1 cellular context compared by ENCODE assay signal in genomic region chr11:46242961-46243795, GRCh38.
TF ChIP-seq lines count a peak whose summit lies in the region.

No MANE protein-coding gene starts in this region.

TF ChIP-seq in K562, 482 proteins besides CTCF, POLR2A, EP300 and RAD21 (continued from another document and continues in another):
- no peak for TF ChIP-seq EWSR1 (IDR thresholded peaks at IDR 0.05; ENCODE audit: borderline replicate concordance, low read depth, partially characterized antibody)
- TF ChIP-seq UBTF (IDR thresholded peaks at IDR 0.05; ENCODE audit: borderline replicate concordance in 1 of 2, low read depth in 2 of 2, low read length in 2 of 2): peak; percentile 73 to 92; a peak in 3 of 4 replicates
- TF ChIP-seq TGIF2 (CRISPR knock-in tag; IDR thresholded peaks at IDR 0.05): no peak
- no peak for TF ChIP-seq ZNF76 (CRISPR knock-in tag; IDR thresholded peaks at IDR 0.05; ENCODE audit: borderline replicate concordance)
- no peak for TF ChIP-seq CREBBP (IDR thresholded peaks at IDR 0.05; ENCODE audit: low read depth, low read length)
- no peak for TF ChIP-seq THRAP3 (IDR thresholded peaks at IDR 0.05; ENCODE audit: borderline replicate concordance)
- 0 out of 2 replicates have a peak, but pooled peaks have one; percentile 72 for TF ChIP-seq CBX1 (IDR thresholded peaks at IDR 0.05; ENCODE audit: low read depth)
- TF ChIP-seq, protein P1, sequence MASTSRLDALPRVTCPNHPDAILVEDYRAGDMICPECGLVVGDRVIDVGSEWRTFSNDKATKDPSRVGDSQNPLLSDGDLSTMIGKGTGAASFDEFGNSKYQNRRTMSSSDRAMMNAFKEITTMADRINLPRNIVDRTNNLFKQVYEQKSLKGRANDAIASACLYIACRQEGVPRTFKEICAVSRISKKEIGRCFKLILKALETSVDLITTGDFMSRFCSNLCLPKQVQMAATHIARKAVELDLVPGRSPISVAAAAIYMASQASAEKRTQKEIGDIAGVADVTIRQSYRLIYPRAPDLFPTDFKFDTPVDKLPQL (IDR thresholded peaks at IDR 0.05; ENCODE audit: extremely low read depth, insufficient read length): peak; percentile 66
- TF ChIP-seq SREBF2 (CRISPR knock-in tag; IDR thresholded peaks at IDR 0.05): no peak
- peak; percentile 69 for TF ChIP-seq TAF1 (IDR thresholded peaks at IDR 0.05; ENCODE audit: control insufficient read depth, extremely low read depth, insufficient read depth, low read length, severe bottlenecking)
- no peak for TF ChIP-seq TSC22D4 (tag; IDR thresholded peaks at IDR 0.05)
- TF ChIP-seq PPARD (CRISPR knock-in tag; IDR thresholded peaks at IDR 0.05): no peak
- TF ChIP-seq, protein P2, sequence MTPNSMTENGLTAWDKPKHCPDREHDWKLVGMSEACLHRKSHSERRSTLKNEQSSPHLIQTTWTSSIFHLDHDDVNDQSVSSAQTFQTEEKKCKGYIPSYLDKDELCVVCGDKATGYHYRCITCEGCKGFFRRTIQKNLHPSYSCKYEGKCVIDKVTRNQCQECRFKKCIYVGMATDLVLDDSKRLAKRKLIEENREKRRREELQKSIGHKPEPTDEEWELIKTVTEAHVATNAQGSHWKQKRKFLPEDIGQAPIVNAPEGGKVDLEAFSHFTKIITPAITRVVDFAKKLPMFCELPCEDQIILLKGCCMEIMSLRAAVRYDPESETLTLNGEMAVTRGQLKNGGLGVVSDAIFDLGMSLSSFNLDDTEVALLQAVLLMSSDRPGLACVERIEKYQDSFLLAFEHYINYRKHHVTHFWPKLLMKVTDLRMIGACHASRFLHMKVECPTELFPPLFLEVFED (CRISPR knock-in tag; conservative IDR thresholded peaks at IDR 0.05): peak; percentile 30; the same call in 1 of the 2 replicates
- TF ChIP-seq RHOXF2B (CRISPR knock-in tag; conservative IDR thresholded peaks at IDR 0.05): 0 out of 2 replicates have a peak, but pooled peaks have one; percentile 83
- no peak for TF ChIP-seq KLF10 (CRISPR knock-in tag; IDR thresholded peaks at IDR 0.05)
- TF ChIP-seq SFPQ (IDR thresholded peaks at IDR 0.05; ENCODE audit: low read depth, low read length): no peak
- TF ChIP-seq CHD2 (IDR thresholded peaks at IDR 0.05; ENCODE audit: low read depth, low read length): 0 out of 2 replicates have a peak, but pooled peaks have one; percentile 14
- TF ChIP-seq, protein P3, sequence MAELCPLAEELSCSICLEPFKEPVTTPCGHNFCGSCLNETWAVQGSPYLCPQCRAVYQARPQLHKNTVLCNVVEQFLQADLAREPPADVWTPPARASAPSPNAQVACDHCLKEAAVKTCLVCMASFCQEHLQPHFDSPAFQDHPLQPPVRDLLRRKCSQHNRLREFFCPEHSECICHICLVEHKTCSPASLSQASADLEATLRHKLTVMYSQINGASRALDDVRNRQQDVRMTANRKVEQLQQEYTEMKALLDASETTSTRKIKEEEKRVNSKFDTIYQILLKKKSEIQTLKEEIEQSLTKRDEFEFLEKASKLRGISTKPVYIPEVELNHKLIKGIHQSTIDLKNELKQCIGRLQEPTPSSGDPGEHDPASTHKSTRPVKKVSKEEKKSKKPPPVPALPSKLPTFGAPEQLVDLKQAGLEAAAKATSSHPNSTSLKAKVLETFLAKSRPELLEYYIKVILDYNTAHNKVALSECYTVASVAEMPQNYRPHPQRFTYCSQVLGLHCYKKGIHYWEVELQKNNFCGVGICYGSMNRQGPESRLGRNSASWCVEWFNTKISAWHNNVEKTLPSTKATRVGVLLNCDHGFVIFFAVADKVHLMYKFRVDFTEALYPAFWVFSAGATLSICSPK (IDR thresholded peaks at IDR 0.05; ENCODE audit: borderline replicate concordance): no peak
- TF ChIP-seq ZFX (CRISPR knock-in tag; IDR thresholded peaks at IDR 0.05): peak; percentile 97
- no peak for TF ChIP-seq NCOA6 (IDR thresholded peaks at IDR 0.05)
- TF ChIP-seq MITF (IDR thresholded peaks at IDR 0.05): peak; percentile 58; the same call in 1 of the 2 replicates
- TF ChIP-seq ZNF79 (CRISPR knock-in tag; IDR thresholded peaks at IDR 0.05; ENCODE audit: low read depth): no peak
- TF ChIP-seq MLX (CRISPR knock-in tag; conservative IDR thresholded peaks at IDR 0.05): no peak
- TF ChIP-seq, protein P4, sequence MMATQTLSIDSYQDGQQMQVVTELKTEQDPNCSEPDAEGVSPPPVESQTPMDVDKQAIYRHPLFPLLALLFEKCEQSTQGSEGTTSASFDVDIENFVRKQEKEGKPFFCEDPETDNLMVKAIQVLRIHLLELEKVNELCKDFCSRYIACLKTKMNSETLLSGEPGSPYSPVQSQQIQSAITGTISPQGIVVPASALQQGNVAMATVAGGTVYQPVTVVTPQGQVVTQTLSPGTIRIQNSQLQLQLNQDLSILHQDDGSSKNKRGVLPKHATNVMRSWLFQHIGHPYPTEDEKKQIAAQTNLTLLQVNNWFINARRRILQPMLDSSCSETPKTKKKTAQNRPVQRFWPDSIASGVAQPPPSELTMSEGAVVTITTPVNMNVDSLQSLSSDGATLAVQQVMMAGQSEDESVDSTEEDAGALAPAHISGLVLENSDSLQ (IDR thresholded peaks at IDR 0.05): peak; percentile 99
- TF ChIP-seq DIDO1 (tag; IDR thresholded peaks at IDR 0.05; ENCODE audit: low read depth): 0 out of 2 replicates have a peak, but pooled peaks have one; percentile 33
- no peak for TF ChIP-seq HNRNPH1 (optimal IDR thresholded peaks at IDR 0.05; ENCODE audit: low read depth, low read length)
- TF ChIP-seq ETS1 (conservative IDR thresholded peaks at IDR 0.05; ENCODE audit: control insufficient read depth, low read depth, low read length): no peak
- TF ChIP-seq TAF9B (IDR thresholded peaks at IDR 0.05; ENCODE audit: partially characterized antibody): peak; percentile 77
- peak; percentile 90 for TF ChIP-seq BRD9 (IDR thresholded peaks at IDR 0.05; ENCODE audit: low read depth, partially characterized antibody)
- TF ChIP-seq ZNF224 (CRISPR knock-in tag; IDR thresholded peaks at IDR 0.05): no peak
- TF ChIP-seq L3MBTL2 (IDR thresholded peaks at IDR 0.05): peak; percentile 87
- TF ChIP-seq SIN3B (IDR thresholded peaks at IDR 0.05; ENCODE audit: low read depth): no peak; the same call in 1 of the 2 replicates
- peak; percentile 98 for TF ChIP-seq CCNT2 (IDR thresholded peaks at IDR 0.05; ENCODE audit: borderline replicate concordance, extremely low read depth, insufficient read length, low read depth, low read length)
- TF ChIP-seq, protein P5, sequence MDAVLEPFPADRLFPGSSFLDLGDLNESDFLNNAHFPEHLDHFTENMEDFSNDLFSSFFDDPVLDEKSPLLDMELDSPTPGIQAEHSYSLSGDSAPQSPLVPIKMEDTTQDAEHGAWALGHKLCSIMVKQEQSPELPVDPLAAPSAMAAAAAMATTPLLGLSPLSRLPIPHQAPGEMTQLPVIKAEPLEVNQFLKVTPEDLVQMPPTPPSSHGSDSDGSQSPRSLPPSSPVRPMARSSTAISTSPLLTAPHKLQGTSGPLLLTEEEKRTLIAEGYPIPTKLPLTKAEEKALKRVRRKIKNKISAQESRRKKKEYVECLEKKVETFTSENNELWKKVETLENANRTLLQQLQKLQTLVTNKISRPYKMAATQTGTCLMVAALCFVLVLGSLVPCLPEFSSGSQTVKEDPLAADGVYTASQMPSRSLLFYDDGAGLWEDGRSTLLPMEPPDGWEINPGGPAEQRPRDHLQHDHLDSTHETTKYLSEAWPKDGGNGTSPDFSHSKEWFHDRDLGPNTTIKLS (IDR thresholded peaks at IDR 0.05; ENCODE audit: borderline replicate concordance, low read depth): peak; percentile 44; the same call in 1 of the 2 replicates
- TF ChIP-seq ZNF740 (CRISPR knock-in tag; IDR thresholded peaks at IDR 0.05): 0 out of 2 replicates have a peak, but pooled peaks have one; percentile 16
- TF ChIP-seq ZNF740 (tag; IDR thresholded peaks at IDR 0.05): 0 out of 4 replicates have a peak, but pooled peaks of 1 of the 2 experiments have one; percentile 18
- peak; percentile 100 for TF ChIP-seq ZNF586 (CRISPR knock-in tag; conservative IDR thresholded peaks at IDR 0.05)
- TF ChIP-seq ZNF140 (CRISPR knock-in tag; IDR thresholded peaks at IDR 0.05): no peak
- peak; percentile 44 to 62; a peak in 3 of 4 replicates for TF ChIP-seq RCOR1 (IDR thresholded peaks at IDR 0.05; ENCODE audit: borderline replicate concordance in 1 of 2, low read depth in 2 of 2, low read length in 2 of 2)
- TF ChIP-seq POLR2H (tag; IDR thresholded peaks at IDR 0.05; ENCODE audit: low read depth): peak; percentile 93
- no peak for TF ChIP-seq HINFP (tag; conservative IDR thresholded peaks at IDR 0.05; ENCODE audit: low read depth)
